In the genomic region with DNA sequence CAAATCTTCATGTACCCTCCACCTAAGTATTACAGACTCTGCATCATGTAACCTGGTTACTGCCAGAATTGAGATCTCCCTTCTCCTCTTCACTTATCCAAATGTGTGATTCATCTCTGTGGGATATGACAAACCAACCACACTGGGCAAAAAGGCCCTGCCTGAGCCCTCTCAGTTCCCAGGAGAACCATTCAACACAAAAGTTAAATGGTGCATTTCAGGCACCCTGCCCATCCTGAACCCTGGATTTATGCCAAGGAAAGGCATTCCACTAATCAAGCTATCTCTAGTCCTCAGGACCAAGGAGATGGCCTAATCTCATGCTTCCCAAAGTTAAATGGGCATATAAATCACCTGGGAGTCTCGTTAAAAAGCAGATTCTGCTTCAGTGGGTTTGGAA, we compare ENCODE assay signal across 11 cellular contexts.
DNase-seq lines count a peak whose midpoint lies in the region; ATAC-seq and TF ChIP-seq lines count a peak whose summit lies in the region.
"Had no signal": no experiment of that assay in that cellular context is flagged by ENCODE, and none has a peak within 500 bp of the region (broad histone marks: within the 10 kb centered on the region; RNA-seq: fewer than 3 reads in every experiment).

No MANE protein-coding gene starts in this region.

- TF ChIP-seq CTCF in AG04450 (IDR thresholded peaks at IDR 0.05; ENCODE audit: low read depth, low read length) (no peak), PC-9 (conservative IDR thresholded peaks at IDR 0.05) (no peak), fibroblast of the aortic adventitia (IDR thresholded peaks at IDR 0.05; ENCODE audit: insufficient read depth, low read length) (no peak), testis (IDR thresholded peaks at IDR 0.05) (no peak), GM23338 (conservative IDR thresholded peaks at IDR 0.05; ENCODE audit: low read depth in 2 of 2) (no peak)

- DNase-seq in AG04450 (ENCODE audit: low read depth, low spot score) (peak; percentile 60), GM04503 (ENCODE audit: low read depth) (peak; percentile 95), PC-9 (peak; percentile 63 to 89), fibroblast of the aortic adventitia (ENCODE audit: low read depth) (peak; percentile 97), NCI-H1436 treated with DMSO at 0.1 percent for 48 hours (lab: John Stamatoyannopoulos, UW) (no peak), testis (no peak), GM23338 (ENCODE audit: low spot score) (no peak), germinal center (ENCODE audit: low spot score) (no peak)
- DNase-seq: activated CD4-positive, CD25-positive, alpha-beta regulatory T cell treated with anti-CD3 and anti-CD28 coated beads, Interleukin-2, amount 50 U/mL, for 72 hours; colonic mucosa; NCI-H2081 treated with DMSO at 0.1 percent for 48 hours had no signal

- H3K9me2 ChIP-seq in PC-9 (ENCODE audit: insufficient read depth) (no peaks in the 10 kb centered on the region), GM23338 (ENCODE audit: insufficient read depth) (no peaks in the 10 kb centered on the region)

- intact Hi-C loops in PC-9 (cut with micrococcal nuclease; ENCODE audit: unreplicated experiment) (no loop called here), testis (cut with DNase I; ENCODE audit: low total_unique reads) (no loop called here)

- H3K27ac ChIP-seq in AG04450 (ENCODE audit: low read depth, low read length) (no peak overlapping the region), PC-9 (peak overlapping the region; percentile 38), testis (no peak overlapping the region), GM23338 (ENCODE audit: low read depth) (no peak overlapping the region)
- H3K27ac ChIP-seq: colonic mucosa had no signal

- ATAC-seq in GM23338, result no peak

- H3K4me1 ChIP-seq in PC-9 (replicated peaks; ENCODE audit: insufficient read depth) (peaks cover 90% of the 10 kb centered on the region), testis (peaks cover 10% of the 10 kb centered on the region), GM23338 (ENCODE audit: insufficient read depth) (peaks cover 23% of the 10 kb centered on the region)

- no peak overlapping the region for H3K4me3 Mint-ChIP-seq in GM23338

- POLR2A ChIA-PET in AG04450 (lab: Yijun Ruan, JAX) (interaction anchor here (0.6 kb wide), 1 partner anchor 18 kb away, joined by 6 read pairs; no protein-coding TSS in a partner anchor), PC-9 (lab: Charles Lee; ENCODE audit: unreplicated experiment) (no interaction called here)

- H3K9me3 ChIP-seq in AG04450 (ENCODE audit: control insufficient read depth, insufficient read depth, low read length) (no peaks in the 10 kb centered on the region), PC-9 (ENCODE audit: insufficient read depth, low read depth) (no peaks in the 10 kb centered on the region), testis (no peaks in the 10 kb centered on the region)
- H3K9me3 ChIP-seq: colonic mucosa had no signal

- H3F3A ChIP-seq in PC-9 (ENCODE audit: insufficient read depth, low read depth) (peaks cover 56% of the 10 kb centered on the region), GM23338 (replicated peaks; ENCODE audit: low read depth) (no peaks in the 10 kb centered on the region)

- no peak for TF ChIP-seq POLR2A in testis (IDR thresholded peaks at IDR 0.05)

- H3K36me3 Mint-ChIP-seq in GM23338 (ENCODE audit: low read depth), result no peaks in the 10 kb centered on the region

- no peak overlapping the region for H2AFZ ChIP-seq in PC-9
- H2AFZ ChIP-seq in GM23338, result no peak overlapping the region

- no TSS peak for BruUV-seq in PC-9 (replicated peaks; lab: Mats Ljungman, UMichigan)

- H3K4me3 ChIP-seq in AG04450 (ENCODE audit: low read depth, low read length) (no peak overlapping the region), PC-9 (no peak overlapping the region), fibroblast of the aortic adventitia (ENCODE audit: low read depth, low read length) (no peak overlapping the region), testis (no peak overlapping the region), GM23338 (no peak overlapping the region)
- H3K4me3 ChIP-seq: colonic mucosa had no signal

- H3K36me3 ChIP-seq in PC-9 (ENCODE audit: low read depth), result peaks cover under 1% of the 10 kb centered on the region; the same call in 1 of the 2 replicates
- no peaks in the 10 kb centered on the region for H3K36me3 ChIP-seq in testis (ENCODE audit: low read depth, missing control alignments)
- no peaks in the 10 kb centered on the region for H3K36me3 ChIP-seq in GM23338 (ENCODE audit: insufficient read depth)
- H3K36me3 ChIP-seq: colonic mucosa had no signal

- no peaks in the 10 kb centered on the region for H3K27me3 Mint-ChIP-seq in GM23338 (ENCODE audit: insufficient read depth, low read depth, poor library complexity)

- H3K4me1 Mint-ChIP-seq in GM23338, result peaks cover 50% of the 10 kb centered on the region

- H3K27me3 ChIP-seq in AG04450 (ENCODE audit: control insufficient read depth, insufficient read depth, low read length) (no peaks in the 10 kb centered on the region), PC-9 (ENCODE audit: insufficient read depth, low read depth) (no peaks in the 10 kb centered on the region), testis (no peaks in the 10 kb centered on the region), GM23338 (ENCODE audit: insufficient read depth) (no peaks in the 10 kb centered on the region)
- H3K27me3 ChIP-seq: colonic mucosa had no signal

- H3K27ac Mint-ChIP-seq in GM23338, result no peak overlapping the region

- H3K79me2 ChIP-seq in PC-9 (ENCODE audit: low read depth) (peaks cover 57% of the 10 kb centered on the region), GM23338 (replicated peaks; ENCODE audit: insufficient read depth) (peaks cover 55% of the 10 kb centered on the region)

- H4K20me1 ChIP-seq in PC-9 (ENCODE audit: insufficient read depth) (no peaks in the 10 kb centered on the region), GM23338 (replicated peaks; ENCODE audit: insufficient read depth) (peaks cover 14% of the 10 kb centered on the region; the same call in 1 of the 2 replicates)

- WGBS in testis, 2 donors, result 73 to 84% methylated on average over 1 of the region's 1 CpG

- H3K4me2 ChIP-seq in PC-9, result peak overlapping the region; percentile 13; the same call in 1 of the 2 replicates
- H3K4me2 ChIP-seq in GM23338, result no peak overlapping the region

- H3K9me3 Mint-ChIP-seq in GM23338, result no peaks in the 10 kb centered on the region

- CTCF ChIA-PET in AG04450 (lab: Charles Lee), result no interaction called here
- CTCF ChIA-PET in PC-9 (lab: Charles Lee), result no interaction called here

TF ChIP-seq in GM23338, 12 proteins besides CTCF, POLR2A, EP300 and RAD21 (continues in another document):
- TF ChIP-seq CREB1 (CRISPR knock-in tag; IDR thresholded peaks at IDR 0.05; ENCODE audit: low read depth), result no peak
- no peak for TF ChIP-seq POLR2AphosphoS5 (IDR thresholded peaks at IDR 0.05; ENCODE audit: low read depth)
- no peak for TF ChIP-seq ZNF462 (CRISPR knock-in tag; IDR thresholded peaks at IDR 0.05)

Comparison
In these comparisons a context has a peak if more than half of its experiments do, and no peak if none do; other contexts are left out.
1. DNase-seq: peak in AG04450 (single experiment), GM04503 (single experiment), PC-9 (2 of 2) and fibroblast of the aortic adventitia (single experiment); none in NCI-H1436 treated with DMSO at 0.1 percent for 48 hours (single experiment), testis (single experiment), GM23338 (single experiment) and germinal center (single experiment).